11 cellular contexts compared by ENCODE assay signal in genomic region chr7:140349172-140349771, GRCh38. TPM values are rescaled to one million over a fixed set of nuclear protein-coding genes. Genes with fewer than 3 reads are reported as not detected.
DNase-seq lines count a peak whose midpoint lies in the region; ATAC-seq, FAIRE-seq and TF ChIP-seq lines count a peak whose summit lies in the region.
"Had no signal": no experiment of that assay in that cellular context is flagged by ENCODE, and none has a peak within 500 bp of the region (broad histone marks: within the 10 kb centered on the region; RNA-seq: fewer than 3 reads in every experiment).

No MANE protein-coding gene starts in this region.

- H3K36me3 ChIP-seq in rectal smooth muscle tissue (ENCODE audit: control insufficient read depth, insufficient read depth, low read length) (peaks cover 16% of the 10 kb centered on the region), esophagus squamous epithelium (peaks cover 4 to 98% (median 13%) of the 10 kb centered on the region in 3 donors)

- intact Hi-C loops in esophagus squamous epithelium (cut with DNase I), result no loop called here

- WGBS in esophagus squamous epithelium, 2 donors, result 51 to 72% methylated on average over 7 of the region's 7 CpGs

- H3K9ac ChIP-seq in rectal smooth muscle tissue (ENCODE audit: low read length), result no peak overlapping the region

- TF ChIP-seq CTCF in fibroblast of villous mesenchyme (IDR thresholded peaks at IDR 0.05; ENCODE audit: insufficient read depth, low read depth, low read length) (no peak), esophagus squamous epithelium (IDR thresholded peaks at IDR 0.05) (no peak)

- no peaks in the 10 kb centered on the region for H3K27me3 ChIP-seq in rectal smooth muscle tissue (ENCODE audit: control insufficient read depth, insufficient read depth, low read length)
- no peaks in the 10 kb centered on the region for H3K27me3 ChIP-seq in esophagus squamous epithelium
- H3K27me3 ChIP-seq: Peyer's patch had no signal

- ATAC-seq in HG02588 (IDR thresholded peaks at IDR 0.05; ENCODE audit: unreplicated experiment) (no peak), GM19452 (IDR thresholded peaks at IDR 0.05; ENCODE audit: unreplicated experiment) (no peak)

- H3K27ac ChIP-seq in rectal smooth muscle tissue (ENCODE audit: low read depth, low read length) (peak overlapping the region; percentile 38), esophagus squamous epithelium (peak overlapping the region in 2 of 4 donors; percentile 23 to 31)
- H3K27ac ChIP-seq: Peyer's patch had no signal

- TF ChIP-seq POLR2A in esophagus squamous epithelium (IDR thresholded peaks at IDR 0.05), result no peak

- FAIRE-seq in frontal cortex (lab: Jason Lieb, UNC), result no peak

- H3K4me3 ChIP-seq in fibroblast of villous mesenchyme (ENCODE audit: low read depth, low read length), result no peak overlapping the region
- H3K4me3 ChIP-seq in rectal smooth muscle tissue (ENCODE audit: low read length), result no peak overlapping the region
- H3K4me3 ChIP-seq in esophagus squamous epithelium, result peak overlapping the region in 1 of 4 donors; percentile 3
- H3K4me3 ChIP-seq: Peyer's patch had no signal

- H3K4me1 ChIP-seq in rectal smooth muscle tissue (ENCODE audit: control insufficient read depth, insufficient read depth, low read length) (peaks cover 10% of the 10 kb centered on the region), esophagus squamous epithelium (no peaks in the 10 kb centered on the region)
- H3K4me1 ChIP-seq: Peyer's patch had no signal

- DNase-seq in COLO829 (ENCODE audit: low spot score) (peak; percentile 64), SK-N-DZ (ENCODE audit: low spot score) (peak; percentile 20), fibroblast of villous mesenchyme (ENCODE audit: low read depth) (peak; percentile 43), esophagus squamous epithelium (lab: John Stamatoyannopoulos, UW) (no peak), frontal cortex (ENCODE audit: low spot score in 2 of 2) (no peak)
- DNase-seq: GF-D8, NCI-H1694, Peyer's patch had no signal

- H3K9me3 ChIP-seq in esophagus squamous epithelium, result no peaks in the 10 kb centered on the region
- H3K9me3 ChIP-seq: Peyer's patch had no signal

RNA-seq across cellular contexts. Expression of gene SLC37A3, which starts 49.1 kb away (rescaled TPM):
- polyA plus RNA-seq in SK-N-DZ (2014; cell fraction: cytosol; rRNA removed), result 58.5 and 67.7 TPM in 2 replicates
- polyA plus RNA-seq in SK-N-DZ (2014; cell fraction: nucleus; rRNA removed), result 180 and 218 TPM in 2 replicates
- total RNA-seq in fibroblast of villous mesenchyme (62.2 and 79.0 TPM in 2 replicates), esophagus squamous epithelium (10 to 100 TPM; 17.8 to 44.4 (median 20.9) TPM), frontal cortex (158 TPM)

RNA-seq across cellular contexts. Expression of gene RAB19, which starts 54.6 kb away (rescaled TPM):
- not detected in 2 replicates for polyA plus RNA-seq in SK-N-DZ (2014; cell fraction: cytosol; rRNA removed)
- not detected in 2 replicates for polyA plus RNA-seq in SK-N-DZ (2014; cell fraction: nucleus; rRNA removed)
- not detected in 2 replicates for total RNA-seq in fibroblast of villous mesenchyme
- under 1 TPM in 2 of 4 donors, not detected in 2; 0.57 to 0.68 TPM for total RNA-seq in esophagus squamous epithelium
- total RNA-seq in frontal cortex, result not detected

Comparison
In these comparisons a context has a peak if more than half of its experiments do, and no peak if none do; other contexts are left out.
1. DNase-seq: peak in COLO829 (single experiment), SK-N-DZ (single experiment) and fibroblast of villous mesenchyme (single experiment); none in esophagus squamous epithelium (single experiment) and frontal cortex (0 of 2).